24 cellular contexts compared by ENCODE assay signal in genomic region chr20:48458601-48459385, GRCh38.
"Had no signal": no experiment of that assay in that cellular context is flagged by ENCODE, and none has a peak within 500 bp of the region (broad histone marks: within the 10 kb centered on the region; RNA-seq: fewer than 3 reads in every experiment).

No MANE protein-coding gene starts in this region.

- H3K27me3 ChIP-seq: right atrium auricular region, testis, uterus had no signal

- ATAC-seq: left cardiac atrium; left lung; naive thymus-derived CD4-positive, alpha-beta T cell; stimulated activated memory B cell treated with anti-CD40 and anti-IgM and Interleukin-4, amounts not matched to agents 10 μg/mL and 1 μg/mL and 100 μg/mL, for 72 hours; stimulated activated naive CD8-positive, alpha-beta T cell treated with anti-CD3 and anti-CD28 coated beads, Interleukin-15, Interleukin-2, amounts not matched to agents 100 U/mL and 50 U/mL, for 24 hours; upper lobe of right lung had no signal

- H3K4me3 ChIP-seq: dorsolateral prefrontal cortex, left lung, prostate gland, right atrium auricular region, skin epidermis, spleen, testis, tibial artery, upper lobe of right lung, uterus had no signal

- H3K9ac ChIP-seq: parathyroid adenoma had no signal

- H3K4me3 Mint-ChIP-seq: naive thymus-derived CD4-positive, alpha-beta T cell; nephron progenitor cell had no signal

- H3K36me3 Mint-ChIP-seq: naive thymus-derived CD4-positive, alpha-beta T cell; stimulated activated memory B cell treated with anti-CD40 and anti-IgM and Interleukin-4, amounts not matched to agents 10 μg/mL and 1 μg/mL and 100 μg/mL, for 72 hours had no signal

- H3K9me3 ChIP-seq: left lung, neutrophil, prostate gland, right atrium auricular region, spleen, testis, tibial artery, upper lobe of right lung, uterus had no signal

- H3K36me3 ChIP-seq: left lung, neutrophil, prostate gland, right atrium auricular region, spleen, tibial artery, upper lobe of right lung, uterus had no signal

- H3K27ac ChIP-seq: dorsolateral prefrontal cortex, left lung, neutrophil, parathyroid adenoma, prostate gland, right atrium auricular region, skin epidermis, spleen, testis, tibial artery, upper lobe of right lung, uterus had no signal

- H3K9me3 Mint-ChIP-seq: naive thymus-derived CD4-positive, alpha-beta T cell; nephron progenitor cell; stimulated activated memory B cell treated with anti-CD40 and anti-IgM and Interleukin-4, amounts not matched to agents 10 μg/mL and 1 μg/mL and 100 μg/mL, for 72 hours had no signal

- H3K27ac Mint-ChIP-seq: naive thymus-derived CD4-positive, alpha-beta T cell; nephron progenitor cell; stimulated activated memory B cell treated with anti-CD40 and anti-IgM and Interleukin-4, amounts not matched to agents 10 μg/mL and 1 μg/mL and 100 μg/mL, for 72 hours had no signal

- FAIRE-seq: colon, frontal cortex had no signal

- H3K4me1 ChIP-seq: left lung, prostate gland, spleen, testis, tibial artery, upper lobe of right lung, uterus had no signal

- H3K79me2 ChIP-seq: parathyroid adenoma had no signal

- DNase-seq: effector CD4-positive, alpha-beta T cell; left cardiac atrium; left lung; mesenchymal stem cell; midbrain; naive thymus-derived CD4-positive, alpha-beta T cell; nephron progenitor cell; spleen; stimulated activated CD4-positive, alpha-beta T cell treated with anti-CD3 and anti-CD28 coated beads, Interleukin-4, amount 100 ng/mL, for 4 hours; stimulated activated naive CD8-positive, alpha-beta T cell treated with anti-CD3 and anti-CD28 coated beads, Interleukin-15, Interleukin-2, amounts not matched to agents 100 U/mL and 50 U/mL, for 24 hours; substantia nigra; testis; upper lobe of right lung; uterus had no signal

- H2AFZ ChIP-seq: parathyroid adenoma had no signal
